8 cellular contexts compared by ENCODE assay signal in the genomic region with DNA sequence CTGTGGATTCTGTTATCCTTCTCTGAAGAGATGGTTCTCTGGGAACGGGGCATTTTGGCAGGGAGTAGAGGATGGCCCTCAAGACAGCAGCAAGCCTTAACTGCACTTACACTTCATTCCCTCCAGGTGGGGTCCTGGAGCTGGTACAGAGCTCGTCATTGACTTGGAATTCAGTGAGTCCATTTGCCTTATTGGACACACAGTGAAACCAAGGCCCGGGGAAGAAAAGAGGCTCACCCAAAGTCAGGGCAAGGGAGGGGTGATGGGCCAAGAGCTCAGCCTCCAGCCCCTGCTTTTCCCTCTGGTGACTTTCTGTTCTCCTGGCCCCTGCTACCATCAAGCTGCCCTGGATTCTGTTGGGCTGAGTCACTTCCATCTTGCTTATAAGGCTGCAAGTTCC.
DNase-seq lines count a peak whose midpoint lies in the region; ATAC-seq and TF ChIP-seq lines count a peak whose summit lies in the region.

No MANE protein-coding gene starts in this region.

- TF ChIP-seq CTCF in RWPE1 (conservative IDR thresholded peaks at IDR 0.05; ENCODE audit: low read depth) (no peak; the same call in 1 of the 2 replicates), thoracic aorta (IDR thresholded peaks at IDR 0.05) (peak; percentile 36)

- no peaks in the 10 kb centered on the region for H3K9me3 ChIP-seq in thoracic aorta

- CTCF ChIA-PET in RWPE1 (lab: Yijun Ruan, JAX): interaction anchor here (1.3 kb wide), 1 partner anchor 34 kb away, joined by 5 read pairs; no protein-coding TSS in a partner anchor

- peak; percentile 44 for ATAC-seq in thoracic aorta (ENCODE audit: insufficient number of reproducible peaks, low FRiP score, low read depth)
- no peak for ATAC-seq in HG03469 (IDR thresholded peaks at IDR 0.05; ENCODE audit: unreplicated experiment)

- H3K4me1 ChIP-seq in thoracic aorta (ENCODE audit: control insufficient read depth in 1 of 2, low read depth in 2 of 2): peaks cover 0 to 12% of the 10 kb centered on the region in 2 donors

- no peaks in the 10 kb centered on the region for H3K36me3 ChIP-seq in thoracic aorta

- DNase-seq in NCI-H1417 (lab: John Stamatoyannopoulos, UW) (peak; percentile 14 to 70 (median 34)), NCI-H1417 treated with DMSO at 0.1 percent for 48 hours (lab: John Stamatoyannopoulos, UW) (no peak), HS-5 (ENCODE audit: low read depth) (peak; percentile 42), RWPE1 (ENCODE audit: low spot score) (peak; percentile 64), fibroblast of the conjunctiva (ENCODE audit: low read depth) (peak; percentile 68), thoracic aorta (ENCODE audit: low spot score) (no peak), midbrain (lab: John Stamatoyannopoulos, UW) (no peak)

- H3K27ac ChIP-seq in RWPE1 (peak overlapping the region; percentile 50), thoracic aorta (peak overlapping the region in 1 of 2 donors; percentile 2)

- POLR2A ChIA-PET in RWPE1 (lab: Yijun Ruan, JAX; ENCODE audit: low non-redundant PET): no interaction called here

- no peaks in the 10 kb centered on the region for H3K27me3 ChIP-seq in thoracic aorta (replicated peaks; ENCODE audit: insufficient read depth)

- H3K4me3 ChIP-seq in thoracic aorta: no peak overlapping the region

Comparison
In these comparisons a context has a peak if more than half of its experiments do, and no peak if none do; other contexts are left out.
1. DNase-seq: peak in NCI-H1417 (3 of 3), HS-5 (single experiment), RWPE1 (single experiment) and fibroblast of the conjunctiva (single experiment); none in NCI-H1417 treated with DMSO at 0.1 percent for 48 hours (single experiment), thoracic aorta (single experiment) and midbrain (single experiment).